Comparison of ENCODE assay signal across 9 cellular contexts in the genomic region with DNA sequence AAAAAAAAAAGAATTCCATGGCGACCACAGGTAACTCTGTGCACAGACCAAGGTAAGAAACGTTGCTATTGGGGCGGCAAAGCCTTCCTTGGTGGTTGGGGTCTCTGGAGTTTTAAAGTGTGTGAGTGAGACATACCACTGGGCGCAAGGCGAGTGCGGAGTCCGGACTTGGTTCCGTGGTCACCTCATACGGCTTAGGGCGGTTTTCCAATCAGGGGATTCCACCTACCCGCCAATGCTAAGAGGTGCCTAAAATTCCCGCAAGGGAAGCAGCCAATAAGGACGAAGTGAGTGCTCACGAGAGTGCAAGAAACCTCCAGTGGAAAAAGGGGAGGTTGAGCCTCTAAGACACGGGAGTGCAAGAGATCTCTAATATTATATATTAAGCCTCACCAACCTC.
DNase-seq lines count a peak whose midpoint lies in the region; ATAC-seq, FAIRE-seq and TF ChIP-seq lines count a peak whose summit lies in the region.
"Had no signal": no experiment of that assay in that cellular context is flagged by ENCODE, and none has a peak within 500 bp of the region (broad histone marks: within the 10 kb centered on the region; RNA-seq: fewer than 3 reads in every experiment).

No MANE protein-coding gene starts in this region.

- peaks cover 9% of the 10 kb centered on the region for H3K4me1 Mint-ChIP-seq in activated naive CD4-positive, alpha-beta T cell treated with anti-CD3 and anti-CD28 coated beads, Interleukin-2, amount 50 U/mL, for 24 hours

- POLR2A ChIA-PET in GM12878 (lab: Charles Lee), result interaction anchor here (0.6 kb wide), 1 partner anchor 85 kb away, joined by 6 read pairs; no protein-coding TSS in a partner anchor

- in situ Hi-C loops in GM12878 (cut with MboI), result no loop called here

- no peak overlapping the region for H3K4me3 ChIP-seq in GM12878
- peak overlapping the region; percentile 71 to 89 for H3K4me3 ChIP-seq in left lung
- H3K4me3 ChIP-seq in tibial artery, result peak overlapping the region; percentile 77 to 96

- H3K36me3 ChIP-seq in GM12878 (ENCODE audit: control insufficient read depth in 2 of 2, insufficient read depth in 2 of 2, low read length in 1 of 2), result no peaks in the 10 kb centered on the region
- H3K36me3 ChIP-seq in left lung, result no peaks in the 10 kb centered on the region
- no peaks in the 10 kb centered on the region for H3K36me3 ChIP-seq in tibial artery
- H3K36me3 ChIP-seq: SJSA1 had no signal

- no TSS peak for BruUV-seq in GM12878 (replicated peaks; lab: Mats Ljungman, UMichigan)

- H3K9me3 Mint-ChIP-seq in activated naive CD4-positive, alpha-beta T cell treated with anti-CD3 and anti-CD28 coated beads, Interleukin-2, amount 50 U/mL, for 24 hours, result no peaks in the 10 kb centered on the region

- no peak for TF ChIP-seq POLR2A in GM12878 (IDR thresholded peaks at IDR 0.05; ENCODE audit: low read depth, low read length)

- ATAC-seq in GM12878 (no peak), left lung (no peak), HG02870 (IDR thresholded peaks at IDR 0.05; ENCODE audit: unreplicated experiment) (no peak)

- no peak overlapping the region for H3K9ac ChIP-seq in GM12878 (ENCODE audit: control insufficient read depth, insufficient read depth, low read length)

- H3K4me1 ChIP-seq in GM12878 (ENCODE audit: control insufficient read depth, insufficient read depth, low read length) (no peaks in the 10 kb centered on the region), left lung (peaks cover 0 to 9% of the 10 kb centered on the region in 2 donors), tibial artery (peaks cover 0 to 6% (median 3%) of the 10 kb centered on the region in 4 donors)
- H3K4me1 ChIP-seq: SJSA1 had no signal

- H3K27ac ChIP-seq in GM12878 (ENCODE audit: control insufficient read depth, insufficient read depth), result no peak overlapping the region
- no peak overlapping the region for H3K27ac ChIP-seq in left lung
- H3K27ac ChIP-seq in tibial artery, result no peak overlapping the region

- H3K27me3 ChIP-seq in GM12878 (replicated peaks in 1 of 2; ENCODE audit: control insufficient read depth in 2 of 2, insufficient read depth in 2 of 2, low read length in 1 of 2) (no peaks in the 10 kb centered on the region), left lung (peaks cover 0 to 9% of the 10 kb centered on the region in 2 donors), tibial artery (peaks cover 0 to 3% of the 10 kb centered on the region in 2 donors)
- H3K27me3 ChIP-seq: SJSA1 had no signal

- no peaks in the 10 kb centered on the region for H3K9me3 ChIP-seq in GM12878 (replicated peaks; ENCODE audit: control insufficient read depth, insufficient read depth, low read length)
- no peaks in the 10 kb centered on the region for H3K9me3 ChIP-seq in left lung
- no peaks in the 10 kb centered on the region for H3K9me3 ChIP-seq in tibial artery
- H3K9me3 ChIP-seq: SJSA1 had no signal

- intact Hi-C loops in GM12878 (cut with micrococcal nuclease; ENCODE audit: unreplicated experiment) (loop anchor here (5.0 kb wide), 1 partner anchor 323 kb away; no protein-coding TSS in a partner anchor), left lung (cut with DNase I) (no loop called here), tibial artery (cut with DNase I; ENCODE audit: low total_unique reads) (loop anchor here (5.0 to 10.0 kb wide), 2 partner anchors 336 to 618 kb away; no protein-coding TSS in a partner anchor)

- CTCF ChIA-PET in GM12878 (lab: Yijun Ruan, JAX), result interaction anchor here (1.0 to 2.9 kb wide), 2 partner anchors 9 to 702 kb away, joined by 3 to 14 read pairs; no protein-coding TSS in a partner anchor

- no peak for TF ChIP-seq RAD21 in GM12878 (IDR thresholded peaks at IDR 0.05; ENCODE audit: insufficient read depth, low read depth, low read length)

- WGBS in GM12878 (ENCODE audit: insufficient coverage, insufficient replicate concordance, low lambda C conversion rate, missing lambda C conversion rate), result 71% methylated on average over 14 of the region's 15 CpGs

- no peak overlapping the region for H2AFZ ChIP-seq in GM12878 (ENCODE audit: control insufficient read depth, low read depth, low read length)

- no peaks in the 10 kb centered on the region for H3K27me3 Mint-ChIP-seq in activated naive CD4-positive, alpha-beta T cell treated with anti-CD3 and anti-CD28 coated beads, Interleukin-2, amount 50 U/mL, for 24 hours

- FAIRE-seq in GM12878 (lab: Jason Lieb, UNC), result no peak

- peak overlapping the region; percentile 49 for H3K4me3 Mint-ChIP-seq in activated naive CD4-positive, alpha-beta T cell treated with anti-CD3 and anti-CD28 coated beads, Interleukin-2, amount 50 U/mL, for 24 hours

- H4K20me1 ChIP-seq in GM12878 (ENCODE audit: control insufficient read depth, insufficient read depth), result no peaks in the 10 kb centered on the region

- SMC1A ChIA-PET in GM12878 (lab: Charles Lee; ENCODE audit: uncharacterized antibody, unreplicated experiment), result interaction anchor here (2.6 kb wide), 1 partner anchor 9 kb away, joined by 10 read pairs; no protein-coding TSS in a partner anchor

- H3K4me2 ChIP-seq in GM12878 (ENCODE audit: control insufficient read depth, insufficient read depth), result peak overlapping the region; percentile 48; the same call in 1 of the 2 replicates

- TF ChIP-seq CTCF in GM12878 (IDR thresholded peaks at IDR 0.05 in 2 of 3, conservative IDR thresholded peaks at IDR 0.05 in 1 of 3; ENCODE audit: control insufficient read depth in 2 of 3, extremely low read depth in 1 of 3, insufficient read depth in 1 of 3, low read depth in 3 of 3, low read length in 3 of 3), result no peak
- no peak for TF ChIP-seq CTCF in left lung (IDR thresholded peaks at IDR 0.05)
- TF ChIP-seq CTCF in tibial artery (IDR thresholded peaks at IDR 0.05), result no peak

- TF ChIP-seq EP300 in GM12878 (IDR thresholded peaks at IDR 0.05; ENCODE audit: borderline replicate concordance in 1 of 2, control insufficient read depth in 1 of 2, low read depth in 2 of 2, low read length in 2 of 2), result no peak

- RAD21 ChIA-PET in GM12878 (lab: Charles Lee; ENCODE audit: unreplicated experiment), result interaction anchor here (0.9 to 2.2 kb wide), 2 partner anchors 9 to 573 kb away, joined by 3 to 7 read pairs; no protein-coding TSS in a partner anchor

- H3K79me2 ChIP-seq in GM12878 (ENCODE audit: control insufficient read depth, insufficient read depth, low read length), result no peaks in the 10 kb centered on the region

- no peak overlapping the region for H3K27ac Mint-ChIP-seq in activated naive CD4-positive, alpha-beta T cell treated with anti-CD3 and anti-CD28 coated beads, Interleukin-2, amount 50 U/mL, for 24 hours

- H3K36me3 Mint-ChIP-seq in activated naive CD4-positive, alpha-beta T cell treated with anti-CD3 and anti-CD28 coated beads, Interleukin-2, amount 50 U/mL, for 24 hours, result no peaks in the 10 kb centered on the region

- no peak for DNase-seq in activated naive CD4-positive, alpha-beta T cell treated with anti-CD3 and anti-CD28 coated beads, Interleukin-2, amount 50 U/mL, for 16 hours
- DNase-seq in GM12878 (ENCODE audit: low read depth, low spot score) (no peak), left lung (no peak), tibial artery (no peak), NCI-H774 (lab: John Stamatoyannopoulos, UW) (no peak), NCI-H2107 (lab: John Stamatoyannopoulos, UW) (no peak)

TF ChIP-seq in GM12878, 131 proteins besides CTCF, POLR2A, EP300 and RAD21:
- TF ChIP-seq, protein P1, sequence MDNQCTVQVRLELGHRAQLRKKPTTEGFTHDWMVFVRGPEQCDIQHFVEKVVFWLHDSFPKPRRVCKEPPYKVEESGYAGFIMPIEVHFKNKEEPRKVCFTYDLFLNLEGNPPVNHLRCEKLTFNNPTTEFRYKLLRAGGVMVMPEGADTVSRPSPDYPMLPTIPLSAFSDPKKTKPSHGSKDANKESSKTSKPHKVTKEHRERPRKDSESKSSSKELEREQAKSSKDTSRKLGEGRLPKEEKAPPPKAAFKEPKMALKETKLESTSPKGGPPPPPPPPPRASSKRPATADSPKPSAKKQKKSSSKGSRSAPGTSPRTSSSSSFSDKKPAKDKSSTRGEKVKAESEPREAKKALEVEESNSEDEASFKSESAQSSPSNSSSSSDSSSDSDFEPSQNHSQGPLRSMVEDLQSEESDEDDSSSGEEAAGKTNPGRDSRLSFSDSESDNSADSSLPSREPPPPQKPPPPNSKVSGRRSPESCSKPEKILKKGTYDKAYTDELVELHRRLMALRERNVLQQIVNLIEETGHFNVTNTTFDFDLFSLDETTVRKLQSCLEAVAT (IDR thresholded peaks at IDR 0.05), result 0 out of 2 replicates have a peak, but pooled peaks have one; percentile 13
- TF ChIP-seq RBBP5 (conservative IDR thresholded peaks at IDR 0.05), result no peak

Comparison
In these comparisons a context has a peak if more than half of its experiments do, and no peak if none do; other contexts are left out.
1. intact Hi-C loops: an anchor here in GM12878 (5.0 kb wide) and tibial artery (5.0 to 10.0 kb wide); none called in left lung.